15 cellular contexts compared by ENCODE assay signal in genomic region chr5:161230222-161230621, GRCh38.
DNase-seq lines count a peak whose midpoint lies in the region; ATAC-seq, FAIRE-seq and TF ChIP-seq lines count a peak whose summit lies in the region.
"Had no signal": no experiment of that assay in that cellular context is flagged by ENCODE, and none has a peak within 500 bp of the region (broad histone marks: within the 10 kb centered on the region; RNA-seq: fewer than 3 reads in every experiment).

No MANE protein-coding gene starts in this region.

- H3K27me3 ChIP-seq in left ventricle myocardium inferior (ENCODE audit: low read depth): no peaks in the 10 kb centered on the region
- no peaks in the 10 kb centered on the region; the same call in none of the 2 replicates for H3K27me3 ChIP-seq in MG63
- H3K27me3 ChIP-seq: tibial artery had no signal

- FAIRE-seq in islet of Langerhans (lab: Jason Lieb, UNC) (peak; percentile 81), RCC 7860 (lab: Jason Lieb, UNC) (no peak)
- FAIRE-seq: A549 had no signal

- no peak overlapping the region for H3K27ac ChIP-seq in left ventricle myocardium inferior (replicated peaks)
- H3K27ac ChIP-seq: A549, KMS-11, tibial artery, VCaP had no signal

- no peaks in the 10 kb centered on the region for H3K36me3 ChIP-seq in left ventricle myocardium inferior
- H3K36me3 ChIP-seq in MG63: no peaks in the 10 kb centered on the region
- H3K36me3 ChIP-seq: tibial artery had no signal

- peak; percentile 52 for ATAC-seq in Right ventricle myocardium inferior
- ATAC-seq in HG03095 (IDR thresholded peaks at IDR 0.05; ENCODE audit: unreplicated experiment): no peak
- no peak for ATAC-seq in GM18870 (IDR thresholded peaks at IDR 0.05; ENCODE audit: unreplicated experiment)
- ATAC-seq: A549; activated naive CD8-positive, alpha-beta T cell treated with anti-CD3 and anti-CD28 coated beads, Interleukin-2, amount 50 U/mL, for 24 hours had no signal

- no peak overlapping the region for H3K4me3 ChIP-seq in left ventricle myocardium inferior
- no peak overlapping the region for H3K4me3 ChIP-seq in MG63
- H3K4me3 ChIP-seq: A549, tibial artery had no signal

- no peaks in the 10 kb centered on the region for H3K4me1 ChIP-seq in left ventricle myocardium inferior
- H3K4me1 ChIP-seq: A549, tibial artery had no signal

- DNase-seq in Right ventricle myocardium inferior (ENCODE audit: missing footprints) (no peak), left ventricle myocardium inferior (no peak), NCI-H510A treated with DMSO at 0.1 percent for 48 hours (lab: John Stamatoyannopoulos, UW) (peak; percentile 49), RCC 7860 (ENCODE audit: low spot score) (no peak), MG63 (no peak)
- DNase-seq: activated naive CD8-positive, alpha-beta T cell treated with anti-CD3 and anti-CD28 coated beads, Interleukin-2, amount 50 U/mL, for 24 hours; SK-N-SH; stimulated activated CD4-positive, alpha-beta T cell treated with anti-CD3 and anti-CD28 coated beads, Interleukin-12 subunit alpha, Interleukin-12 subunit beta, amount 100 ng/mL, for 4 hours; tibial artery had no signal

- intact Hi-C loops in Right ventricle myocardium inferior (cut with DNase I) (no loop called here), left ventricle myocardium inferior (cut with micrococcal nuclease) (no loop called here)

- no peaks in the 10 kb centered on the region for H3K9me3 ChIP-seq in left ventricle myocardium inferior (replicated peaks)
- no peaks in the 10 kb centered on the region for H3K9me3 ChIP-seq in MG63
- H3K9me3 ChIP-seq: A549, SK-N-SH, tibial artery had no signal

- TF ChIP-seq CTCF in left ventricle myocardium inferior (IDR thresholded peaks at IDR 0.05; ENCODE audit: borderline replicate concordance): no peak
